In genomic region chr12:69821032-69821431, GRCh38 we compare ENCODE assay signal across 26 cellular contexts. TPM values are rescaled to one million over a fixed set of nuclear protein-coding genes. Genes with fewer than 3 reads are reported as not detected.
DNase-seq lines count a peak whose midpoint lies in the region; ATAC-seq and TF ChIP-seq lines count a peak whose summit lies in the region.
"Had no signal": no experiment of that assay in that cellular context is flagged by ENCODE, and none has a peak within 500 bp of the region (broad histone marks: within the 10 kb centered on the region; RNA-seq: fewer than 3 reads in every experiment).

No MANE protein-coding gene starts in this region.

- POLR2A ChIA-PET in MCF 10A (lab: Yijun Ruan, JAX), result interaction anchor here (0.6 kb wide), 1 partner anchor 146 kb away, joined by 3 read pairs; no protein-coding TSS in a partner anchor

- H3K4me1 Mint-ChIP-seq in MCF 10A (ENCODE audit: insufficient read depth, unreplicated experiment), result peaks cover 15% of the 10 kb centered on the region
- H3K4me1 Mint-ChIP-seq: activated B cell treated with CpG ODN at 0.5 μM for 24 hours had no signal

- intact Hi-C loops in MCF 10A (cut with micrococcal nuclease) (no loop called here), breast epithelium (cut with DNase I; ENCODE audit: low total_unique reads) (loop anchor here (5.0 kb wide), 1 partner anchor 194 kb away; no protein-coding TSS in a partner anchor), left lung (cut with DNase I) (no loop called here)

- H3K27ac Mint-ChIP-seq in MCF 10A (ENCODE audit: low read depth, unreplicated experiment), result peak overlapping the region; percentile 64
- H3K27ac Mint-ChIP-seq: activated B cell treated with CpG ODN at 0.5 μM for 24 hours; CD8-positive, alpha-beta T cell had no signal

- H3K36me3 ChIP-seq in breast epithelium, result no peaks in the 10 kb centered on the region
- H3K36me3 ChIP-seq in brain microvascular endothelial cell (replicated peaks), result no peaks in the 10 kb centered on the region
- no peaks in the 10 kb centered on the region for H3K36me3 ChIP-seq in left lung
- H3K36me3 ChIP-seq: gastroesophageal sphincter, ovary, SJSA1, suprapubic skin had no signal

- H3K27me3 ChIP-seq in breast epithelium (no peaks in the 10 kb centered on the region), brain microvascular endothelial cell (replicated peaks) (no peaks in the 10 kb centered on the region), left lung (no peaks in the 10 kb centered on the region)
- H3K27me3 ChIP-seq: body of pancreas, gastroesophageal sphincter, ovary, SJSA1, suprapubic skin had no signal

- in situ Hi-C loops in brain microvascular endothelial cell (cut with HindIII; ENCODE audit: low pct_ligation_motif_present, low sequenced_read_pairs), result no loop called here

- ATAC-seq in left lung, result peak; percentile 17
- no peak for ATAC-seq in GM18519 (IDR thresholded peaks at IDR 0.05; ENCODE audit: low FRiP score, unreplicated experiment)
- ATAC-seq in HG03439 (IDR thresholded peaks at IDR 0.05; ENCODE audit: unreplicated experiment), result no peak
- ATAC-seq: CD8-positive, alpha-beta T cell; gastroesophageal sphincter had no signal

- no peak overlapping the region for H3K4me3 Mint-ChIP-seq in MCF 10A (ENCODE audit: unreplicated experiment)
- H3K4me3 Mint-ChIP-seq: activated B cell treated with CpG ODN at 0.5 μM for 24 hours; CD8-positive, alpha-beta T cell had no signal

- H3K9me3 ChIP-seq in breast epithelium (no peaks in the 10 kb centered on the region), left lung (no peaks in the 10 kb centered on the region)
- H3K9me3 ChIP-seq: A549, body of pancreas, gastroesophageal sphincter, ovary, SJSA1, suprapubic skin had no signal

- H3K4me3 ChIP-seq in breast epithelium, result no peak overlapping the region
- H3K4me3 ChIP-seq in brain microvascular endothelial cell (ENCODE audit: low read depth, low read length), result no peak overlapping the region
- no peak overlapping the region for H3K4me3 ChIP-seq in left lung
- H3K4me3 ChIP-seq: A549, body of pancreas, gastroesophageal sphincter, ovary, SJSA1, smooth muscle cell, suprapubic skin had no signal

- H3K27me3 Mint-ChIP-seq in MCF 10A (ENCODE audit: insufficient read depth, unreplicated experiment), result no peaks in the 10 kb centered on the region

- H3K27ac ChIP-seq in breast epithelium (no peak overlapping the region), brain microvascular endothelial cell (no peak overlapping the region), left lung (peak overlapping the region in 1 of 2 donors; percentile 13)
- H3K27ac ChIP-seq: gastroesophageal sphincter, ovary, SJSA1, suprapubic skin had no signal

- CTCF ChIA-PET in MCF 10A (lab: Yijun Ruan, JAX), result interaction anchor here (1.9 kb wide), 1 partner anchor 58 kb away, joined by 11 read pairs; no protein-coding TSS in a partner anchor

- H3K36me3 Mint-ChIP-seq in MCF 10A (ENCODE audit: insufficient read depth, unreplicated experiment), result no peaks in the 10 kb centered on the region

- no peak for DNase-seq in MCF 10A (ENCODE audit: unreplicated experiment)
- DNase-seq in breast epithelium (ENCODE audit: low spot score in 2 of 2), result no peak
- DNase-seq in brain microvascular endothelial cell, result peak; percentile 3
- no peak for DNase-seq in left lung
- no peak for DNase-seq in LoVo (ENCODE audit: low spot score)
- DNase-seq in D341Med (ENCODE audit: low spot score), result no peak
- DNase-seq: activated B cell treated with CpG ODN at 0.5 μM for 24 hours; activated naive CD4-positive, alpha-beta T cell treated with Interleukin-2 at 50 U/mL for 16 hours; AML-193; body of pancreas; CD8-positive, alpha-beta T cell; DMS 273 treated with DMSO at 0.1 percent for 48 hours; KBM-7; NCI-H1436 treated with DMSO at 0.1 percent for 48 hours; NCI-H2081 treated with DMSO at 0.1 percent for 48 hours; NCI-H226; ovary had no signal

- H3K9me3 Mint-ChIP-seq in MCF 10A (ENCODE audit: unreplicated experiment), result no peaks in the 10 kb centered on the region
- H3K9me3 Mint-ChIP-seq: activated B cell treated with CpG ODN at 0.5 μM for 24 hours; CD8-positive, alpha-beta T cell had no signal

- no peak for TF ChIP-seq POLR2A in breast epithelium (IDR thresholded peaks at IDR 0.05)

- BruUV-seq in MCF 10A (replicated peaks; lab: Mats Ljungman, UMichigan), result no TSS peak

- TF ChIP-seq CTCF in MCF 10A (IDR thresholded peaks at IDR 0.05; ENCODE audit: unreplicated experiment), result no peak
- TF ChIP-seq CTCF in breast epithelium (IDR thresholded peaks at IDR 0.05), result no peak
- no peak for TF ChIP-seq CTCF in brain microvascular endothelial cell (IDR thresholded peaks at IDR 0.05; ENCODE audit: low read depth, low read length, missing control alignments)
- TF ChIP-seq CTCF in left lung (IDR thresholded peaks at IDR 0.05), result no peak

- H3K4me1 ChIP-seq in breast epithelium (peaks cover 2 to 3% of the 10 kb centered on the region in 2 donors), left lung (no peaks in the 10 kb centered on the region)
- H3K4me1 ChIP-seq: gastroesophageal sphincter had no signal

RNA-seq across cellular contexts. Expression of gene MYRFL, which starts 4.0 kb away (rescaled TPM):
- not detected in 2 replicates for total RNA-seq in MCF 10A (2022)
- 1 to 10 TPM in 1 of 3 donors, not detected in 2; 1.3 TPM for total RNA-seq in breast epithelium
- total RNA-seq in left lung, result under 1 TPM; 0.17 to 0.58 TPM
- total RNA-seq: activated B cell treated with CpG ODN at 0.5 μM for 24 hours; CD8-positive, alpha-beta T cell; endothelial cell of umbilical vein; gastroesophageal sphincter; RPMI7951; SJSA1; smooth muscle cell had no signal
